In genomic region chr14:104688755-104689619, GRCh38 we compare ENCODE assay signal across 8 cellular contexts. TPM values are rescaled to one million over a fixed set of nuclear protein-coding genes. Genes with fewer than 3 reads are reported as not detected.
A peak's percentile ranks its signal among the peaks of the same experiment; 100 is the strongest.
DNase-seq lines count a peak whose midpoint lies in the region; ATAC-seq and TF ChIP-seq lines count a peak whose summit lies in the region.

INF2 (plus strand) TSS chr14:104689618; CDS start chr14:104701366, 11,748 bp downstream.

- peak within 1 kb of the TSS; percentile 100 for H2AK5ac ChIP-seq in neuronal stem cell (ENCODE audit: low read depth, low read length)

- no peak for TF ChIP-seq CTCF in uterus (IDR thresholded peaks at IDR 0.05)

- peak within 1 kb of the TSS; percentile 40 for H3K27ac ChIP-seq in neuronal stem cell (replicated peaks; ENCODE audit: low read length)
- H3K27ac ChIP-seq in uterus, result peak within 1 kb of the TSS; percentile 82 to 89

- peak within 1 kb of the TSS; percentile 98 for H2BK15ac ChIP-seq in neuronal stem cell (ENCODE audit: low read length)

- peak within 1 kb of the TSS; percentile 91 for H2AFZ ChIP-seq in neuronal stem cell (ENCODE audit: low read length)

- peak; percentile 42 for DNase-seq in DMS79 treated with DMSO at 0.1 percent for 48 hours (lab: John Stamatoyannopoulos, UW)
- DNase-seq in RPMI7951 (ENCODE audit: low read depth), result peak; percentile 63
- peak in 1 of 2 donors; percentile 54 for DNase-seq in activated naive CD4-positive, alpha-beta T cell treated with anti-CD3 and anti-CD28 coated beads, Interleukin-2, amount 50 U/mL, for 72 hours (ENCODE audit: low spot score in 2 of 2)
- DNase-seq in glomerular visceral epithelial cell (ENCODE audit: extremely low spot score), result peak; percentile 83
- peak; percentile 54 for DNase-seq in neuronal stem cell (ENCODE audit: low spot score)
- peak; percentile 60 to 66 for DNase-seq in uterus

- intact Hi-C loops in uterus (cut with DNase I; ENCODE audit: low total_unique reads), result no loop called here

- peak within 1 kb of the TSS; percentile 95 for H2BK5ac ChIP-seq in neuronal stem cell (ENCODE audit: low read length)

- H3K4me2 ChIP-seq in neuronal stem cell (ENCODE audit: insufficient read depth, low read length, poor library complexity, severe bottlenecking), result peak within 1 kb of the TSS; percentile 91

- peaks cover 32% of the 10 kb centered on the region for H3K79me1 ChIP-seq in neuronal stem cell (ENCODE audit: low read depth, low read length)

- peak within 1 kb of the TSS; percentile 98 for H3K18ac ChIP-seq in neuronal stem cell (ENCODE audit: low read length)

- H3K27me3 ChIP-seq in neuronal stem cell (ENCODE audit: control insufficient read depth in 3 of 3, insufficient read depth in 3 of 3, low read depth in 1 of 3, low read length in 3 of 3), result peaks cover 0 to 3% (median 0%) of the 10 kb centered on the region in 3 experiments
- no peaks in the 10 kb centered on the region for H3K27me3 ChIP-seq in uterus

- no peak within 1 kb of the TSS for H4K91ac ChIP-seq in neuronal stem cell (ENCODE audit: low read depth, low read length, poor library complexity)

- H3K36me3 ChIP-seq in neuronal stem cell (replicated peaks in 1 of 2; ENCODE audit: control insufficient read depth in 2 of 2, insufficient read depth in 2 of 2, low read length in 2 of 2), result no peaks in the 10 kb centered on the region
- no peaks in the 10 kb centered on the region for H3K36me3 ChIP-seq in uterus

- peak within 1 kb of the TSS; percentile 29 to 75 for H3K27ac Mint-ChIP-seq in activated naive CD4-positive, alpha-beta T cell treated with anti-CD3 and anti-CD28 coated beads, Interleukin-2, amount 50 U/mL, for 72 hours

- H3K23ac ChIP-seq in neuronal stem cell (ENCODE audit: low read depth, low read length, poor library complexity), result peak within 1 kb of the TSS; percentile 93

- peak within 1 kb of the TSS; percentile 96 for H2BK120ac ChIP-seq in neuronal stem cell (ENCODE audit: low read depth, low read length)

- peak within 1 kb of the TSS; percentile 65 for H4K8ac ChIP-seq in neuronal stem cell (ENCODE audit: low read depth, low read length)

- H2BK12ac ChIP-seq in neuronal stem cell (ENCODE audit: low read length), result peak within 1 kb of the TSS; percentile 84

- H3K9ac ChIP-seq in neuronal stem cell (ENCODE audit: low read depth, low read length, poor library complexity), result peak within 1 kb of the TSS; percentile 98

- H3K36me3 Mint-ChIP-seq in activated naive CD4-positive, alpha-beta T cell treated with anti-CD3 and anti-CD28 coated beads, Interleukin-2, amount 50 U/mL, for 72 hours, result no peaks in the 10 kb centered on the region

- TF ChIP-seq POLR2A in uterus (IDR thresholded peaks at IDR 0.05), result no peak

- no CpG with 5 or more reads among the region's 61 CpGs for WGBS in neuronal stem cell (ENCODE audit: extremely low coverage in 2 of 2, insufficient read length in 2 of 2, insufficient replicate concordance in 1 of 2), 2 donors

- H3K4me1 ChIP-seq in neuronal stem cell (ENCODE audit: control insufficient read depth in 2 of 2, insufficient read depth in 1 of 2, low read depth in 1 of 2, low read length in 2 of 2) (peaks cover 26 to 32% of the 10 kb centered on the region in 2 donors), uterus (peaks cover 0 to 10% of the 10 kb centered on the region in 2 donors)

- ATAC-seq in HG02885 (IDR thresholded peaks at IDR 0.05; ENCODE audit: poor library complexity, unreplicated experiment), result peak; percentile 63
- peak; percentile 64 to 76 for ATAC-seq in activated naive CD4-positive, alpha-beta T cell treated with anti-CD3 and anti-CD28 coated beads, Interleukin-2, amount 50 U/mL, for 72 hours
- no peak for ATAC-seq in GM18907 (IDR thresholded peaks at IDR 0.05; ENCODE audit: unreplicated experiment)

- H3K14ac ChIP-seq in neuronal stem cell (ENCODE audit: low read length), result peak within 1 kb of the TSS; percentile 89

- H3K4me3 ChIP-seq in neuronal stem cell (ENCODE audit: low read length in 2 of 2) (peak within 1 kb of the TSS; percentile 87 to 96), uterus (peak within 1 kb of the TSS; percentile 46 to 80)

- H3K9me3 ChIP-seq in neuronal stem cell (replicated peaks in 1 of 2; ENCODE audit: control insufficient read depth in 2 of 2, insufficient read depth in 1 of 2, low read depth in 1 of 2, low read length in 2 of 2) (peaks cover 2 to 6% of the 10 kb centered on the region in 2 donors), uterus (no peaks in the 10 kb centered on the region)

- H3K4ac ChIP-seq in neuronal stem cell (ENCODE audit: low read length), result peak within 1 kb of the TSS; percentile 76

- H3K9me3 Mint-ChIP-seq in activated naive CD4-positive, alpha-beta T cell treated with anti-CD3 and anti-CD28 coated beads, Interleukin-2, amount 50 U/mL, for 72 hours, result no peaks in the 10 kb centered on the region

RNA-seq across cellular contexts. Expression of gene INF2, which starts in this region (rescaled TPM):
- total RNA-seq in RPMI7951 (2014; rRNA removed; shearing (Covaris generic)), result 24.9 and 27.6 TPM in 2 replicates
- 10 to 100 TPM; 48.6 to 82.7 TPM for total RNA-seq in activated naive CD4-positive, alpha-beta T cell treated with anti-CD3 and anti-CD28 coated beads, Interleukin-2, amount 50 U/mL, for 72 hours
- polyA plus RNA-seq in neuronal stem cell (2013, experiment 1 of 2), result 19.0 TPM
- polyA plus RNA-seq in neuronal stem cell (2013, experiment 2 of 2), result 19.6 TPM
- 10 to 100 TPM; 13.5 to 79.4 (median 44.6) TPM for total RNA-seq in uterus
